In the genomic region with DNA sequence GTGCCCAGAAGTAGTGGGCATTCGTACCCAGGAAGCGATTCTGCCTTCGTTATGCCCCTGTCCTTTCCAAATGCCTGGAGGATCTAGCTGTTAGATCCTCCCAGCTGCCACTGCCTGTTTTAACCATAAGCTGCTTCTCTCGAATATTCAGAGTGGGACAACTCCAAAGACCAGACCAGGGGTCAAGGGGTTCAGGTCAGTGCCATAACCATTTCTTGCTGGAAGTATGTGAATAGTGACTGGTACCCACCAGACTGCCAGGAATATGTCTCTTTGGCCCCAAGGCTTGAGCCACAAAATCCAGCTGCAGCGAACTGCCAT, we compare ENCODE assay signal across 8 cellular contexts. TPM values are rescaled to one million over a fixed set of nuclear protein-coding genes. Genes with fewer than 3 reads are reported as not detected.
DNase-seq lines count a peak whose midpoint lies in the region; ATAC-seq and TF ChIP-seq lines count a peak whose summit lies in the region.

No MANE protein-coding gene starts in this region.

- H3K4me1 Mint-ChIP-seq in central memory CD8-positive, alpha-beta T cell = peaks cover 18% of the 10 kb centered on the region

- peaks cover 23% of the 10 kb centered on the region for H3K36me3 Mint-ChIP-seq in central memory CD8-positive, alpha-beta T cell (ENCODE audit: insufficient read depth)

- H3K4me3 Mint-ChIP-seq in central memory CD8-positive, alpha-beta T cell = peak overlapping the region; percentile 98

- intact Hi-C loops in A673 (cut with micrococcal nuclease; ENCODE audit: unreplicated experiment) = no loop called here

- H3K36me3 ChIP-seq in A673 (ENCODE audit: insufficient read depth, low read length, poor library complexity, severe bottlenecking) = peaks cover 14% of the 10 kb centered on the region
- H3K36me3 ChIP-seq in muscle layer of colon (ENCODE audit: insufficient read depth, low read length) = peaks cover 27% of the 10 kb centered on the region

- ATAC-seq in central memory CD8-positive, alpha-beta T cell (replicated peaks; ENCODE audit: extremely low read depth, poor library complexity, severe bottlenecking) = no peak
- no peak for ATAC-seq in GM19023 (IDR thresholded peaks at IDR 0.05; ENCODE audit: unreplicated experiment)

- peaks cover 10% of the 10 kb centered on the region for H3K4me1 ChIP-seq in A673 (ENCODE audit: insufficient read depth, low read length, poor library complexity, severe bottlenecking)
- peaks cover 20% of the 10 kb centered on the region for H3K4me1 ChIP-seq in muscle layer of colon (ENCODE audit: insufficient read depth, low read length)

- BruUV-seq in A673 (replicated peaks; lab: Mats Ljungman, UMichigan) = no TSS peak

- H3K4me3 ChIP-seq in A673 (ENCODE audit: low read depth, low read length, poor library complexity, severe bottlenecking) = peak overlapping the region; percentile 90
- peak overlapping the region; percentile 98 for H3K4me3 ChIP-seq in Jurkat, Clone E6-1 (ENCODE audit: low read length)
- H3K4me3 ChIP-seq in muscle layer of colon (ENCODE audit: low read depth in 1 of 2, low read length in 2 of 2) = peak overlapping the region; percentile 98 to 99

- H3K9me3 ChIP-seq in A673 (ENCODE audit: low read depth, low read length, poor library complexity, severe bottlenecking) = no peaks in the 10 kb centered on the region
- H3K9me3 ChIP-seq in muscle layer of colon (ENCODE audit: low read length) = no peaks in the 10 kb centered on the region

- no peak for DNase-seq in A673 (ENCODE audit: low spot score)
- DNase-seq in Jurkat, Clone E6-1 (ENCODE audit: low read depth, low spot score) = no peak
- DNase-seq in central memory CD8-positive, alpha-beta T cell (ENCODE audit: low spot score in 2 of 2) = no peak
- DNase-seq in islet precursor cell = no peak
- DNase-seq in foreskin melanocyte = no peak
- DNase-seq in Kasumi-1 (lab: John Stamatoyannopoulos, UW) = no peak

- POLR2A ChIA-PET in A673 (lab: Charles Lee; ENCODE audit: low non-redundant PET) = no interaction called here

- peak overlapping the region; percentile 90 for H3K27ac ChIP-seq in A673 (ENCODE audit: low read depth, low read length, poor library complexity, severe bottlenecking)
- H3K27ac ChIP-seq in muscle layer of colon (ENCODE audit: low read depth, low read length) = peak overlapping the region; percentile 97

- no peaks in the 10 kb centered on the region for H3K27me3 ChIP-seq in A673 (replicated peaks; ENCODE audit: insufficient read depth, low read depth, low read length, poor library complexity)
- no peaks in the 10 kb centered on the region for H3K27me3 ChIP-seq in muscle layer of colon (ENCODE audit: control insufficient read depth in 1 of 2, insufficient read depth in 2 of 2, low read length in 2 of 2)

- TF ChIP-seq CTCF in A673 (conservative IDR thresholded peaks at IDR 0.05; ENCODE audit: low read depth, low read length) = peak; percentile 21; the same call in 1 of the 2 replicates

- CTCF ChIA-PET in A673 (lab: Charles Lee) = interaction anchor here (0.7 to 2.0 kb wide), 5 partner anchors 13 to 129 kb away, joined by 3 to 10 read pairs (median 5); a partner anchor contains a TSS

- H3K27ac Mint-ChIP-seq in central memory CD8-positive, alpha-beta T cell (ENCODE audit: low read depth) = peak overlapping the region; percentile 97

- H3K27me3 Mint-ChIP-seq in central memory CD8-positive, alpha-beta T cell = no peaks in the 10 kb centered on the region

- peak overlapping the region; percentile 18 for H3K9ac ChIP-seq in muscle layer of colon (ENCODE audit: low read length)

- no peaks in the 10 kb centered on the region for H3K9me3 Mint-ChIP-seq in central memory CD8-positive, alpha-beta T cell

RNA-seq across cellular contexts. Expression of a gene that starts 0.9 kb away (rescaled TPM):
- total RNA-seq in A673 (2021) = 18.9 and 19.8 TPM in 2 replicates
- polyA plus RNA-seq in Jurkat, Clone E6-1 (2012; ENCODE audit: insufficient read depth, insufficient read length) = 7.3 TPM

RNA-seq across cellular contexts. Expression of a gene that starts 52.3 kb away (rescaled TPM):
- 30.4 and 38.5 TPM in 2 replicates for total RNA-seq in A673 (2021)
- 44.4 TPM for polyA plus RNA-seq in Jurkat, Clone E6-1 (2012; ENCODE audit: insufficient read depth, insufficient read length)

RNA-seq across cellular contexts. Expression of a gene that starts 52.7 kb away (rescaled TPM):
- 31.0 and 33.5 TPM in 2 replicates for total RNA-seq in A673 (2021)
- polyA plus RNA-seq in Jurkat, Clone E6-1 (2012; ENCODE audit: insufficient read depth, insufficient read length) = 34.3 TPM
